In the genomic region with DNA sequence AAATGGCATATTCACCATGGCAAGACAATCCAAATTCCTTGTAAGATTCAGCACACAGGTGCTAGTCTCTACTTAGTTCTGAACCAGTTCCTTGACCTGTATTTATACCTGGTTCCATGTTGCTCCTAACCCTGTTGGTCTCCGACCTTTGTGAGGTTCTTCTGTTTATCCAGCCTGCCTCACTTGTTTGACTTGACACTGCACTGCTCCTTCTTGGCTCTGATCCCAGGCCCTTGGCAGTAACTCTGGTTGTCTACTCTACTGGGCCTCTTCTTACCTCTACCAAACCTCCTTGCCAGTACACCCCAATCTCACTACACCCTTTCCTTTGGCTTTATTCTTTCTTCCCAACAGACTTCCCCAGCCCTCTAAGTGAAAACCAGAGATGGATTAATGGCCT, we compare ENCODE assay signal across 21 cellular contexts.
DNase-seq lines count a peak whose midpoint lies in the region; ATAC-seq lines count a peak whose summit lies in the region.
"Had no signal": no experiment of that assay in that cellular context is flagged by ENCODE, and none has a peak within 500 bp of the region (broad histone marks: within the 10 kb centered on the region; RNA-seq: fewer than 3 reads in every experiment).

No MANE protein-coding gene starts in this region.

- no peak overlapping the region for H4K8ac ChIP-seq in trophoblast cell (ENCODE audit: low read depth, low read length)

- H3K36me3 ChIP-seq in trophoblast cell (ENCODE audit: control insufficient read depth in 1 of 2, insufficient read depth in 2 of 2, low read length in 2 of 2) = no peaks in the 10 kb centered on the region
- H3K36me3 ChIP-seq in aorta (ENCODE audit: control insufficient read depth in 1 of 2, insufficient read depth in 2 of 2, low read length in 1 of 2) = no peaks in the 10 kb centered on the region
- H3K36me3 ChIP-seq: BE2C had no signal

- no peak overlapping the region for H3K4me2 ChIP-seq in trophoblast cell (ENCODE audit: low read length)
- H3K4me2 ChIP-seq: PC-9 had no signal

- peak overlapping the region; percentile 70 for H2BK12ac ChIP-seq in trophoblast cell (ENCODE audit: low read length)

- no peak overlapping the region for H2BK5ac ChIP-seq in trophoblast cell (ENCODE audit: low read depth, low read length, poor library complexity)

- no peak overlapping the region for H3K23ac ChIP-seq in trophoblast cell (ENCODE audit: low read length)

- H3K79me2 ChIP-seq in trophoblast cell (ENCODE audit: control insufficient read depth, insufficient read depth, low read length, poor library complexity) = no peaks in the 10 kb centered on the region

- no peak overlapping the region for H4K12ac ChIP-seq in trophoblast cell (ENCODE audit: low read depth, low read length)

- no peak overlapping the region for H2AFZ ChIP-seq in trophoblast cell (ENCODE audit: insufficient read depth, low read length, poor library complexity)
- H2AFZ ChIP-seq: PC-9 had no signal

- H3K27me3 ChIP-seq in trophoblast cell (ENCODE audit: insufficient read depth, low read length) = no peaks in the 10 kb centered on the region
- H3K27me3 ChIP-seq in aorta (ENCODE audit: control insufficient read depth in 1 of 2, insufficient read depth in 2 of 2, low read length in 1 of 2) = no peaks in the 10 kb centered on the region
- H3K27me3 ChIP-seq: BE2C had no signal

- H3K4me3 ChIP-seq in trophoblast cell (ENCODE audit: low read depth, low read length) (no peak overlapping the region), aorta (ENCODE audit: low read length in 2 of 2) (no peak overlapping the region)
- H3K4me3 ChIP-seq: GM12878, PC-9 had no signal

- H4K91ac ChIP-seq in trophoblast cell (ENCODE audit: low read depth, low read length) = peak overlapping the region; percentile 11

- DNase-seq in DMS 273 (lab: John Stamatoyannopoulos, UW; ENCODE audit: unreplicated experiment) = peak; percentile 7
- DNase-seq in DMS 273 treated with DMSO at 0.1 percent for 48 hours (lab: John Stamatoyannopoulos, UW) = no peak
- DNase-seq in trophoblast cell = no peak
- DNase-seq in aorta = no peak
- no peak for DNase-seq in foreskin melanocyte
- DNase-seq: BE2C; CD4-positive, CD25-positive, alpha-beta regulatory T cell; COR-L47; DMS153; EL; KBM-7; NCI-H1048; NCI-H1436; NCI-H1930; NCI-H524; PC-9 had no signal

- no CpG with 5 or more reads among the region's 1 CpG for WGBS in trophoblast cell (ENCODE audit: extremely low coverage, insufficient coverage, insufficient read length)
- WGBS in aorta, 2 donors = 14 to 32% methylated on average over 1 of the region's 1 CpG

- H3K4me1 ChIP-seq in trophoblast cell (ENCODE audit: control insufficient read depth in 1 of 2, insufficient read depth in 2 of 2, low read length in 2 of 2) = peaks cover 8 to 13% of the 10 kb centered on the region in 2 experiments
- peaks cover 7 to 16% of the 10 kb centered on the region in 2 donors for H3K4me1 ChIP-seq in aorta (ENCODE audit: control insufficient read depth in 1 of 2, insufficient read depth in 2 of 2, low read length in 2 of 2)
- H3K4me1 ChIP-seq: BE2C had no signal

- no peak overlapping the region for H3K14ac ChIP-seq in trophoblast cell (ENCODE audit: low read length)

- H2BK120ac ChIP-seq in trophoblast cell (ENCODE audit: insufficient read depth, low read length, poor library complexity) = no peak overlapping the region

- H3K9me3 ChIP-seq in trophoblast cell (ENCODE audit: insufficient read depth, low read depth, low read length) (peaks cover 1% of the 10 kb centered on the region), aorta (ENCODE audit: control insufficient read depth, low read length) (no peaks in the 10 kb centered on the region)
- H3K9me3 ChIP-seq: BE2C had no signal

- peak; percentile 41 for ATAC-seq in esophagus mucosa
- no peak for ATAC-seq in aorta (ENCODE audit: low FRiP score)
- no peak for ATAC-seq in GM21515 (IDR thresholded peaks at IDR 0.05; ENCODE audit: unreplicated experiment)
- no peak for ATAC-seq in HG03460 (IDR thresholded peaks at IDR 0.05; ENCODE audit: unreplicated experiment)
- ATAC-seq: GM12878 had no signal

- no peak overlapping the region for H3K18ac ChIP-seq in trophoblast cell (ENCODE audit: low read length)

- H3K79me1 ChIP-seq in trophoblast cell (ENCODE audit: low read length) = peaks cover 12% of the 10 kb centered on the region

- H3K4ac ChIP-seq in trophoblast cell (ENCODE audit: low read depth, low read length) = no peak overlapping the region

- H2AK5ac ChIP-seq in trophoblast cell (ENCODE audit: low read length) = no peak overlapping the region

- intact Hi-C loops in aorta (cut with DNase I) = no loop called here

- no peak overlapping the region for H3K9ac ChIP-seq in trophoblast cell (ENCODE audit: low read length)

- H3K27ac ChIP-seq in trophoblast cell (ENCODE audit: low read depth, low read length) (no peak overlapping the region), aorta (ENCODE audit: low read depth in 1 of 2, low read length in 2 of 2) (peak overlapping the region; percentile 93 to 98)
- H3K27ac ChIP-seq: 22Rv1, PC-9 had no signal
